16 cellular contexts compared by ENCODE assay signal in genomic region chr2:62178741-62179271, GRCh38. TPM values are rescaled to one million over a fixed set of nuclear protein-coding genes. Genes with fewer than 3 reads are reported as not detected.
DNase-seq lines count a peak whose midpoint lies in the region; ATAC-seq, FAIRE-seq and TF ChIP-seq lines count a peak whose summit lies in the region.
"Had no signal": no experiment of that assay in that cellular context is flagged by ENCODE, and none has a peak within 500 bp of the region (broad histone marks: within the 10 kb centered on the region; RNA-seq: fewer than 3 reads in every experiment).

No MANE protein-coding gene starts in this region.

- DNase-seq in coronary artery (ENCODE audit: low spot score), result no peak
- DNase-seq in HepG2 (ENCODE audit: low spot score), result no peak
- no peak for DNase-seq in thoracic aorta (ENCODE audit: low spot score)
- DNase-seq in T-helper 9 cell, result no peak
- DNase-seq in NCI-H1930 (lab: John Stamatoyannopoulos, UW), result no peak
- DNase-seq: activated CD4-positive, alpha-beta T cell treated with anti-CD3 and anti-CD28 coated beads, Interleukin-2, amount 10 ng/mL, durations not matched to agents 7 days and 5 days; CD4-positive, alpha-beta memory T cell; central memory CD4-positive, alpha-beta T cell; naive thymus-derived CD8-positive, alpha-beta T cell; NCI-H1092 treated with DMSO at 0.1 percent for 48 hours; NCI-H446 treated with DMSO at 0.1 percent for 48 hours; RPMI8226; T-helper 17 cell had no signal

- H3K9me3 ChIP-seq in KOPT-K1 (ENCODE audit: insufficient read depth, low read length, poor library complexity, severe bottlenecking), result no peaks in the 10 kb centered on the region
- H3K9me3 ChIP-seq in HepG2 (ENCODE audit: low read length), result no peaks in the 10 kb centered on the region
- H3K9me3 ChIP-seq in thoracic aorta, result no peaks in the 10 kb centered on the region

- intact Hi-C loops in HepG2 (cut with micrococcal nuclease; ENCODE audit: unreplicated experiment), result no loop called here

- no peak overlapping the region for H2AFZ ChIP-seq in HepG2 (ENCODE audit: low read length)

- H3K9ac ChIP-seq in HepG2 (ENCODE audit: insufficient read depth, low read depth, low read length), result no peak overlapping the region

- POLR2A ChIA-PET in HepG2 (lab: Yijun Ruan, JAX), result no interaction called here

- H3K27ac ChIP-seq in KOPT-K1 (ENCODE audit: low read depth, low read length, poor library complexity, severe bottlenecking) (peak overlapping the region; percentile 93), coronary artery (peak overlapping the region; percentile 66 to 82), HepG2 (ENCODE audit: extremely low read length, insufficient read depth, low read length) (no peak overlapping the region), thoracic aorta (peak overlapping the region; percentile 53 to 74)

- no peak for TF ChIP-seq CTCF in coronary artery (IDR thresholded peaks at IDR 0.05)
- TF ChIP-seq CTCF in HepG2 (CRISPR knock-in tag; IDR thresholded peaks at IDR 0.05), result no peak
- TF ChIP-seq CTCF in thoracic aorta (IDR thresholded peaks at IDR 0.05), result no peak

- no peak overlapping the region for H3K4me2 ChIP-seq in HepG2 (ENCODE audit: low read depth, low read length)

- no peak for TF ChIP-seq RAD21 in HepG2 (CRISPR knock-in tag; IDR thresholded peaks at IDR 0.05)

- no peak for FAIRE-seq in HepG2 (lab: Jason Lieb, UNC)
- FAIRE-seq: HTR-8/SVneo had no signal

- 31% methylated on average over 5 of the region's 5 CpGs for WGBS in HepG2 (ENCODE audit: low lambda C conversion rate)

- peak; percentile 40; the same call in 2 of the 3 replicates for ATAC-seq in HepG2
- ATAC-seq in thoracic aorta (ENCODE audit: insufficient number of reproducible peaks, low FRiP score, low read depth), result peak; percentile 88
- no peak for ATAC-seq in GM21576 (IDR thresholded peaks at IDR 0.05; ENCODE audit: unreplicated experiment)
- ATAC-seq: naive thymus-derived CD8-positive, alpha-beta T cell; T-helper 17 cell had no signal

- no peaks in the 10 kb centered on the region for H3K79me2 ChIP-seq in HepG2 (ENCODE audit: insufficient read depth, low read length)

- no peak for TF ChIP-seq POLR2A in HepG2 (IDR thresholded peaks at IDR 0.05; ENCODE audit: insufficient read depth in 1 of 2, low read depth in 2 of 2, low read length in 2 of 2)

- no peaks in the 10 kb centered on the region for H3K36me3 ChIP-seq in KOPT-K1 (ENCODE audit: insufficient read depth, low read length)
- H3K36me3 ChIP-seq in HepG2 (replicated peaks in 1 of 2; ENCODE audit: control insufficient read depth in 1 of 2, insufficient read depth in 2 of 2, low read length in 2 of 2), result no peaks in the 10 kb centered on the region
- H3K36me3 ChIP-seq in thoracic aorta, result no peaks in the 10 kb centered on the region

- in situ Hi-C loops in HepG2 (cut with HindIII; ENCODE audit: extremely low pct_ligation_motif_present, low pct_unique_long_range_greater_than_20kb), result no loop called here

- no peak overlapping the region for H3K4me3 ChIP-seq in coronary artery
- no peak overlapping the region for H3K4me3 ChIP-seq in HepG2 (replicated peaks in 1 of 3; ENCODE audit: insufficient read depth in 1 of 3, low read depth in 2 of 3, low read length in 3 of 3)
- no peak overlapping the region for H3K4me3 ChIP-seq in thoracic aorta

- H3K4me1 ChIP-seq in HepG2 (ENCODE audit: insufficient read depth, low read length), result no peaks in the 10 kb centered on the region
- peaks cover 0 to 15% of the 10 kb centered on the region in 2 donors for H3K4me1 ChIP-seq in thoracic aorta (ENCODE audit: control insufficient read depth in 1 of 2, low read depth in 2 of 2)

- no TSS peak for BruUV-seq in HepG2 (replicated peaks; lab: Mats Ljungman, UMichigan)

- CTCF ChIA-PET in HepG2 (lab: Yijun Ruan, JAX; ENCODE audit: low intra/inter-chr PET ratio, low total read pairs), result no interaction called here

- no peaks in the 10 kb centered on the region; a peak in 1 of 5 replicates for H3K27me3 ChIP-seq in HepG2 (ENCODE audit: control insufficient read depth in 1 of 2, insufficient read depth in 2 of 2, low read length in 2 of 2)
- no peaks in the 10 kb centered on the region for H3K27me3 ChIP-seq in thoracic aorta (replicated peaks; ENCODE audit: insufficient read depth)

- no peak for TF ChIP-seq EP300 in HepG2 (IDR thresholded peaks at IDR 0.05; ENCODE audit: low read depth in 2 of 2, low read length in 2 of 2)
- TF ChIP-seq EP300 in HepG2 (CRISPR knock-in tag; IDR thresholded peaks at IDR 0.05; ENCODE audit: borderline replicate concordance), result no peak

- H4K20me1 ChIP-seq in HepG2 (ENCODE audit: insufficient read depth, low read length), result no peaks in the 10 kb centered on the region

TF ChIP-seq in HepG2, 621 proteins besides CTCF, POLR2A, EP300 and RAD21:
- TF ChIP-seq ZNF296 (CRISPR knock-in tag; conservative IDR thresholded peaks at IDR 0.05), result no peak
- peak; percentile 63 for TF ChIP-seq CREB1 (IDR thresholded peaks at IDR 0.05)
- no peak for TF ChIP-seq CREB1 (CRISPR knock-in tag; IDR thresholded peaks at IDR 0.05)
- TF ChIP-seq ATF7 (IDR thresholded peaks at IDR 0.05), result peak; percentile 97
- TF ChIP-seq ATF7 (CRISPR knock-in tag; IDR thresholded peaks at IDR 0.05), result no peak

RNA-seq across cellular contexts. Expression of gene B3GNT2, which starts 17.1 kb away (rescaled TPM):
- total RNA-seq in HepG2 (2016; rRNA removed; fragmentation: Illumina TruSeq; extraction: Trizol), result 19.5 and 28.5 TPM in 2 replicates
- total RNA-seq in HepG2 (2016; cell fraction: cytosol; rRNA removed; fragmentation: Illumina TruSeq; extraction: Trizol; ENCODE audit: low read depth), result 5.6 and 5.7 TPM in 2 replicates
- 19.3 and 27.8 TPM in 2 replicates for total RNA-seq in HepG2 (2016; cell fraction: insoluble cytoplasmic fraction; rRNA removed; fragmentation: Illumina TruSeq; extraction: Trizol)
- total RNA-seq in HepG2 (2016; cell fraction: membrane; rRNA removed; fragmentation: Illumina TruSeq; extraction: Trizol), result 13.3 and 14.8 TPM in 2 replicates
- total RNA-seq in HepG2 (2016; cell fraction: nucleus; rRNA removed; fragmentation: Illumina TruSeq; extraction: Trizol), result 27.5 and 28.5 TPM in 2 replicates
- polyA plus RNA-seq in HepG2 (2011; rRNA removed), result 26.3 and 29.3 TPM in 2 replicates
- 15.9 and 28.7 TPM in 2 replicates for polyA plus RNA-seq in HepG2 (2011; cell fraction: cytosol; rRNA removed)
- polyA plus RNA-seq in HepG2 (2011; cell fraction: nucleus; rRNA removed), result 7.3 and 11.3 TPM in 2 replicates
- polyA plus RNA-seq in HepG2 (2012), result 54.4 and 58.5 TPM in 2 replicates
- 1.4 and 1.7 TPM in 2 replicates for polyA plus RNA-seq in HepG2 (2016; cell fraction: cytosol; fragmentation: Illumina TruSeq; extraction: Trizol; ENCODE audit: low read depth)
- polyA plus RNA-seq in HepG2 (2016; cell fraction: insoluble cytoplasmic fraction; fragmentation: Illumina TruSeq; extraction: Trizol; ENCODE audit: low read depth), result 17.4 and 17.6 TPM in 2 replicates
- polyA plus RNA-seq in HepG2 (2016; cell fraction: membrane; fragmentation: Illumina TruSeq; extraction: Trizol; ENCODE audit: low read depth), result 5.6 and 5.8 TPM in 2 replicates
- 29.6 and 33.7 TPM in 2 replicates for polyA plus RNA-seq in HepG2 (2016; cell fraction: nucleus; fragmentation: Illumina TruSeq; extraction: Trizol; ENCODE audit: insufficient read depth, low read depth)
- polyA minus RNA-seq in HepG2 (2011; rRNA and poly(A)+ RNA removed; ENCODE audit: low replicate concordance), result 11.0 and 33.8 TPM in 2 replicates
- polyA minus RNA-seq in HepG2 (2011; cell fraction: cytosol; rRNA and poly(A)+ RNA removed), result 29.1 and 41.9 TPM in 2 replicates
- 28.5 and 42.8 TPM in 2 replicates for polyA minus RNA-seq in HepG2 (2011; cell fraction: nucleus; rRNA and poly(A)+ RNA removed)
- 10 to 100 TPM; 20.1 to 27.9 TPM for total RNA-seq in thoracic aorta
